11 cellular contexts compared by ENCODE assay signal in the genomic region with DNA sequence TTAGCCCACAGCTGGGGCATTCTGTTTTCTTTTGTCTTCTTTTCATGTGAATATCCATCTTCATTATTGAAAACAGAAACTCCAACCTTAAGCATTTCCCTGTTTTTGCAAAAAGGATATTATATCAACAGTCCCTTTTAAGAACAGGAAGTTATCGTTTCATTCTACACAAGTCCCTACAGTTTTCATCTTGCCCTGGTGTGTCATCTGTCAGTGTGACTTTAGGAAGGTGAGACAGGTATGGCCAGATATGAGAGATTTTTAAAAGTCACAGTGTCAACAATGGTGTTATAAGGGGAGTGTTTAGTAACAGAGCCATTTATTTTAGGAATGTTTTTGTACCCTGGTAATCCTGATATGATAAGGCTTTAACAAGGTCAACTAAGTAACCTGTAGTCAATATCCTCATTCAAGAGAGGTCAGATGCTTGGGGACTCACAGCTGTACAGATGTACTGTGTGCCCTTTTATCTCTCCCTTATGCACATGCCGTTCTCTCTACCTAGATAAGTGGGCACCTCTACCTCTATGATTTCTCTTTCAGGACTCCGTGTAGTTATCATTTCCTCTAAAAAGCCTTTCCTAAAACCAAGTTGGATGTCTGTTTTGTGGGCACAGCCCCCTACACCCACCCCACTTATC.
DNase-seq lines count a peak whose midpoint lies in the region; ATAC-seq and TF ChIP-seq lines count a peak whose summit lies in the region.
"Had no signal": no experiment of that assay in that cellular context is flagged by ENCODE, and none has a peak within 500 bp of the region (broad histone marks: within the 10 kb centered on the region; RNA-seq: fewer than 3 reads in every experiment).

No MANE protein-coding gene starts in this region.

- H3K27ac ChIP-seq in esophagus squamous epithelium (peak overlapping the region; percentile 11 to 62 (median 47)), thyroid gland (peak overlapping the region in 2 of 3 donors; percentile 15 to 43)

- peaks cover 86% of the 10 kb centered on the region for H3K4me1 Mint-ChIP-seq in activated T-cell treated with anti-CD3 and anti-CD28 coated beads, Interleukin-2, amount 50 U/mL, for 24 hours (ENCODE audit: low read depth)

- H3K9me3 ChIP-seq in esophagus squamous epithelium (no peaks in the 10 kb centered on the region), thyroid gland (no peaks in the 10 kb centered on the region)

- ATAC-seq in GM21723 (IDR thresholded peaks at IDR 0.05; ENCODE audit: unreplicated experiment) = no peak
- ATAC-seq: K562, SK-N-SH treated with all-trans-retinoic acid at 6 μM for 48 hours had no signal

- H3K36me3 ChIP-seq in esophagus squamous epithelium (no peaks in the 10 kb centered on the region), thyroid gland (no peaks in the 10 kb centered on the region)

- H3K9me3 Mint-ChIP-seq in activated T-cell treated with anti-CD3 and anti-CD28 coated beads, Interleukin-2, amount 50 U/mL, for 24 hours = no peaks in the 10 kb centered on the region
- H3K9me3 Mint-ChIP-seq: nephron progenitor cell had no signal

- peak overlapping the region; percentile 79 for H3K27ac Mint-ChIP-seq in activated T-cell treated with anti-CD3 and anti-CD28 coated beads, Interleukin-2, amount 50 U/mL, for 24 hours
- H3K27ac Mint-ChIP-seq: nephron progenitor cell had no signal

- H3K4me3 Mint-ChIP-seq in activated T-cell treated with anti-CD3 and anti-CD28 coated beads, Interleukin-2, amount 50 U/mL, for 24 hours = no peak overlapping the region
- H3K4me3 Mint-ChIP-seq: nephron progenitor cell had no signal

- intact Hi-C loops in esophagus squamous epithelium (cut with DNase I) = no loop called here
- intact Hi-C loops in thyroid gland (cut with DNase I) = no loop called here

- DNase-seq in activated T-cell treated with anti-CD3 and anti-CD28 coated beads, Interleukin-2, amount 50 U/mL, for 24 hours = no peak
- DNase-seq in activated T-cell treated with anti-CD3 and anti-CD28 coated beads for 4 hours (no peak), OCI-M1 (lab: John Stamatoyannopoulos, UW) (peak; percentile 59), esophagus squamous epithelium (lab: John Stamatoyannopoulos, UW) (no peak), thyroid gland (no peak), GM19238 (ENCODE audit: insufficient read length, low spot score) (no peak), KBM-7 (no peak)
- DNase-seq: nephron progenitor cell had no signal

- no peaks in the 10 kb centered on the region for H3K27me3 Mint-ChIP-seq in activated T-cell treated with anti-CD3 and anti-CD28 coated beads, Interleukin-2, amount 50 U/mL, for 24 hours

- TF ChIP-seq CTCF in esophagus squamous epithelium (IDR thresholded peaks at IDR 0.05) (no peak), thyroid gland (IDR thresholded peaks at IDR 0.05) (no peak)

- peaks cover 24% of the 10 kb centered on the region for H3K36me3 Mint-ChIP-seq in activated T-cell treated with anti-CD3 and anti-CD28 coated beads, Interleukin-2, amount 50 U/mL, for 24 hours (ENCODE audit: low read depth)

- H3K4me3 ChIP-seq in esophagus squamous epithelium (no peak overlapping the region), thyroid gland (replicated peaks in 1 of 3) (no peak overlapping the region)
- H3K4me3 ChIP-seq: K562 had no signal

- H3K4me1 ChIP-seq in esophagus squamous epithelium (peaks cover 8 to 39% (median 11%) of the 10 kb centered on the region in 3 donors), thyroid gland (peaks cover 27 to 29% of the 10 kb centered on the region in 2 donors)

- 56 to 61% methylated on average over 3 of the region's 3 CpGs for WGBS in esophagus squamous epithelium, 2 donors
- WGBS in thyroid gland, 2 donors = 80 to 81% methylated on average over 3 of the region's 3 CpGs

- in situ Hi-C loops in KBM-7 (cut with MboI; ENCODE audit: low pct_unique_long_range_greater_than_20kb, low sequenced_read_pairs) = no loop called here

- no peaks in the 10 kb centered on the region for H3K27me3 ChIP-seq in esophagus squamous epithelium
- H3K27me3 ChIP-seq in thyroid gland = no peaks in the 10 kb centered on the region

- TF ChIP-seq POLR2A in esophagus squamous epithelium (IDR thresholded peaks at IDR 0.05) (no peak), thyroid gland (IDR thresholded peaks at IDR 0.05) (no peak)
